8 cellular contexts compared by ENCODE assay signal in genomic region chr17:32912218-32912897, GRCh38. TPM values are rescaled to one million over a fixed set of nuclear protein-coding genes. Genes with fewer than 3 reads are reported as not detected.
DNase-seq lines count a peak whose midpoint lies in the region; ATAC-seq and TF ChIP-seq lines count a peak whose summit lies in the region.

No MANE protein-coding gene starts in this region.

- H3K27me3 ChIP-seq in heart right ventricle (peaks cover 0 to 5% (median 0%) of the 10 kb centered on the region in 7 donors), rectal smooth muscle tissue (ENCODE audit: control insufficient read depth, insufficient read depth, low read length) (no peaks in the 10 kb centered on the region)

- 35 to 51% methylated on average over 10 of the region's 10 CpGs for WGBS in heart right ventricle, 2 donors

- ATAC-seq in heart right ventricle (peak; percentile 77 to 92 (median 83)), HG02623 (IDR thresholded peaks at IDR 0.05; ENCODE audit: unreplicated experiment) (no peak), HG02973 (IDR thresholded peaks at IDR 0.05; ENCODE audit: unreplicated experiment) (no peak), GM19351 (IDR thresholded peaks at IDR 0.05; ENCODE audit: unreplicated experiment) (no peak), GM21529 (IDR thresholded peaks at IDR 0.05; ENCODE audit: unreplicated experiment) (no peak)

- H3K4me3 ChIP-seq in heart right ventricle (peak overlapping the region in 1 of 10 donors; percentile 24), rectal smooth muscle tissue (ENCODE audit: low read length) (peak overlapping the region; percentile 51)

- DNase-seq in ELR (ENCODE audit: low read depth) (peak; percentile 72), SK-MEL-5 (ENCODE audit: low read depth, low spot score) (peak; percentile 52), heart right ventricle (peak; percentile 29 to 51)

- intact Hi-C loops in heart right ventricle (cut with DNase I), result loop anchor here in 6 of 10 donors (5.0 to 10.0 kb wide), 2 partner anchors 128 to 130 kb away; no protein-coding TSS in a partner anchor

- H3K9me3 ChIP-seq in heart right ventricle, result no peaks in the 10 kb centered on the region

- H3K36me3 ChIP-seq in heart right ventricle (no peaks in the 10 kb centered on the region), rectal smooth muscle tissue (ENCODE audit: control insufficient read depth, insufficient read depth, low read length) (no peaks in the 10 kb centered on the region)

- in situ Hi-C loops in SK-MEL-5 (cut with HindIII; ENCODE audit: low pct_unique_long_range_greater_than_20kb, low sequenced_read_pairs), result no loop called here

- no peak overlapping the region for H3K9ac ChIP-seq in rectal smooth muscle tissue (ENCODE audit: low read length)

- H3K4me1 ChIP-seq in heart right ventricle (peaks cover 0 to 5% (median 0%) of the 10 kb centered on the region in 9 donors), rectal smooth muscle tissue (ENCODE audit: control insufficient read depth, insufficient read depth, low read length) (peaks cover 7% of the 10 kb centered on the region)

- H3K27ac ChIP-seq in heart right ventricle (no peak overlapping the region), rectal smooth muscle tissue (ENCODE audit: low read depth, low read length) (peak overlapping the region; percentile 30)

- peak in 1 of 9 donors; percentile 9 for TF ChIP-seq CTCF in heart right ventricle (IDR thresholded peaks at IDR 0.05)

RNA-seq across cellular contexts. Expression of gene TMEM98, which starts 15.6 kb away (rescaled TPM):
- total RNA-seq in SK-MEL-5 (2014; rRNA removed; shearing (Covaris generic)), result 86.1 and 98.0 TPM in 2 replicates
- 146 and 155 TPM in 2 replicates for polyA plus RNA-seq in SK-MEL-5 (2015; cell fraction: cytosol; rRNA removed)
- 64.8 and 89.7 TPM in 2 replicates for polyA plus RNA-seq in SK-MEL-5 (2015; cell fraction: nucleus; rRNA removed)
- total RNA-seq in heart right ventricle, result 10 to 100 TPM in 5 of 10 donors, 1 to 10 TPM in 5; 6.7 to 14.0 (median 9.9) TPM
- polyA plus RNA-seq in heart right ventricle, result 10 to 100 TPM in 1 of 2 donors, 1 to 10 TPM in 1; 5.2 to 19.5 TPM

RNA-seq across cellular contexts. Expression of gene MYO1D, which starts 35.4 kb away (rescaled TPM):
- total RNA-seq in SK-MEL-5 (2014; rRNA removed; shearing (Covaris generic)), result 44.5 and 53.0 TPM in 2 replicates
- polyA plus RNA-seq in SK-MEL-5 (2015; cell fraction: cytosol; rRNA removed), result 57.1 and 76.9 TPM in 2 replicates
- 24.8 and 31.3 TPM in 2 replicates for polyA plus RNA-seq in SK-MEL-5 (2015; cell fraction: nucleus; rRNA removed)
- 10 to 100 TPM in 1 of 10 donors, 1 to 10 TPM in 9; 5.8 to 16.4 (median 7.5) TPM for total RNA-seq in heart right ventricle
- polyA plus RNA-seq in heart right ventricle, result 1 to 10 TPM; 1.9 to 5.0 TPM

Comparison
In these comparisons a context has a peak if more than half of its experiments do, and no peak if none do; other contexts are left out.
1. ATAC-seq: peak in heart right ventricle (8 of 8); none in HG02623 (single experiment), HG02973 (single experiment), GM19351 (single experiment) and GM21529 (single experiment).
2. Peak in every context shown above with its lines, with median percentiles within 50 percentile points of each other: DNase-seq.